ENCODE assay signal across 8 cellular contexts in genomic region chr3:9976736-9977709, GRCh38. TPM values are rescaled to one million over a fixed set of nuclear protein-coding genes. Genes with fewer than 3 reads are reported as not detected.
DNase-seq lines count a peak whose midpoint lies in the region; ATAC-seq and TF ChIP-seq lines count a peak whose summit lies in the region.

No MANE protein-coding gene starts in this region.

- H3K36me3 ChIP-seq in thoracic aorta, result peaks cover 16% of the 10 kb centered on the region
- peaks cover 5% of the 10 kb centered on the region for H3K36me3 ChIP-seq in H7 (replicated peaks; ENCODE audit: control insufficient read depth, insufficient read depth, low read length)

- H3K27ac ChIP-seq in thoracic aorta, result peak overlapping the region; percentile 72 to 90

- DNase-seq in activated T-cell treated with anti-CD3 and anti-CD28 coated beads for 48 hours (ENCODE audit: low read depth) (peak; percentile 18), RPMI7951 (ENCODE audit: low read depth) (peak; percentile 96), dedifferentiated amniotic fluid mesenchymal stem cell (ENCODE audit: extremely low spot score) (peak; percentile 95), lung microvascular endothelial cell (ENCODE audit: low read depth in 2 of 2) (peak; percentile 84 to 99), thoracic aorta (ENCODE audit: low spot score) (peak; percentile 67), H7 (no peak)
- no peak for DNase-seq in activated T-cell treated with anti-CD3 and anti-CD28 coated beads, Interleukin-2, amount 50 U/mL, for 1 hour

- peaks cover 15 to 18% of the 10 kb centered on the region in 2 donors for H3K4me1 ChIP-seq in thoracic aorta (ENCODE audit: control insufficient read depth in 1 of 2, low read depth in 2 of 2)

- peak; percentile 100 for ATAC-seq in thoracic aorta (ENCODE audit: insufficient number of reproducible peaks, low FRiP score, low read depth)
- ATAC-seq in HG03159 (IDR thresholded peaks at IDR 0.05; ENCODE audit: unreplicated experiment), result no peak

- H3K4me3 ChIP-seq in thoracic aorta, result peak overlapping the region; percentile 9
- no peak overlapping the region for H3K4me3 ChIP-seq in H7 (ENCODE audit: insufficient read depth, low read depth, low read length)

- H3K27me3 ChIP-seq in thoracic aorta (replicated peaks; ENCODE audit: insufficient read depth), result no peaks in the 10 kb centered on the region
- no peaks in the 10 kb centered on the region for H3K27me3 ChIP-seq in H7 (ENCODE audit: control insufficient read depth, insufficient read depth, low read length)

- TF ChIP-seq CTCF in thoracic aorta (IDR thresholded peaks at IDR 0.05), result no peak

- no peaks in the 10 kb centered on the region for H3K9me3 ChIP-seq in thoracic aorta

RNA-seq across cellular contexts. Expression of gene EMC3, which starts 9.6 kb away (rescaled TPM):
- 56.0 and 59.1 TPM in 2 replicates for total RNA-seq in RPMI7951 (2014; rRNA removed; shearing (Covaris generic))
- total RNA-seq in lung microvascular endothelial cell (35.3 and 59.5 TPM in 2 replicates), thoracic aorta (10 to 100 TPM; 37.0 to 50.2 TPM)
- total RNA-seq in H7 (2014; rRNA removed; shearing (Covaris generic)), result 21.8 and 45.2 TPM in 2 replicates

RNA-seq across cellular contexts. Expression of gene PRRT3, which starts 24.8 kb away (rescaled TPM):
- total RNA-seq in RPMI7951 (2014; rRNA removed; shearing (Covaris generic)), result 0.98 and 1.2 TPM in 2 replicates
- total RNA-seq in lung microvascular endothelial cell, result 0.44 and 0.60 TPM in 2 replicates
- 1 to 10 TPM; 3.3 to 5.8 TPM for total RNA-seq in thoracic aorta
- total RNA-seq in H7 (2014; rRNA removed; shearing (Covaris generic)), result 5.3 and 6.8 TPM in 2 replicates

RNA-seq across cellular contexts. Expression of gene CRELD1, which starts 43.4 kb away (rescaled TPM):
- 32.1 and 38.9 TPM in 2 replicates for total RNA-seq in RPMI7951 (2014; rRNA removed; shearing (Covaris generic))
- total RNA-seq in lung microvascular endothelial cell (19.8 and 60.9 TPM in 2 replicates), thoracic aorta (10 to 100 TPM; 37.2 to 37.4 TPM)
- total RNA-seq in H7 (2014; rRNA removed; shearing (Covaris generic)), result 22.2 and 30.2 TPM in 2 replicates

RNA-seq across cellular contexts. Expression of gene FANCD2, which starts 49.2 kb away (rescaled TPM):
- 32.3 and 37.5 TPM in 2 replicates for total RNA-seq in RPMI7951 (2014; rRNA removed; shearing (Covaris generic))
- total RNA-seq in lung microvascular endothelial cell, result 5.8 and 11.6 TPM in 2 replicates
- 1 to 10 TPM; 1.3 to 9.9 TPM for total RNA-seq in thoracic aorta
- 67.7 and 77.5 TPM in 2 replicates for total RNA-seq in H7 (2014; rRNA removed; shearing (Covaris generic))

Comparison
In these comparisons a context has a peak if more than half of its experiments do, and no peak if none do; other contexts are left out.
1. DNase-seq: peak in activated T-cell treated with anti-CD3 and anti-CD28 coated beads for 48 hours (single experiment), RPMI7951 (single experiment), dedifferentiated amniotic fluid mesenchymal stem cell (single experiment), lung microvascular endothelial cell (2 of 2) and thoracic aorta (single experiment); none in activated T-cell treated with anti-CD3 and anti-CD28 coated beads, Interleukin-2, amount 50 U/mL, for 1 hour (single experiment) and H7 (single experiment).